Comparison of ENCODE assay signal across 13 cellular contexts in the genomic region with DNA sequence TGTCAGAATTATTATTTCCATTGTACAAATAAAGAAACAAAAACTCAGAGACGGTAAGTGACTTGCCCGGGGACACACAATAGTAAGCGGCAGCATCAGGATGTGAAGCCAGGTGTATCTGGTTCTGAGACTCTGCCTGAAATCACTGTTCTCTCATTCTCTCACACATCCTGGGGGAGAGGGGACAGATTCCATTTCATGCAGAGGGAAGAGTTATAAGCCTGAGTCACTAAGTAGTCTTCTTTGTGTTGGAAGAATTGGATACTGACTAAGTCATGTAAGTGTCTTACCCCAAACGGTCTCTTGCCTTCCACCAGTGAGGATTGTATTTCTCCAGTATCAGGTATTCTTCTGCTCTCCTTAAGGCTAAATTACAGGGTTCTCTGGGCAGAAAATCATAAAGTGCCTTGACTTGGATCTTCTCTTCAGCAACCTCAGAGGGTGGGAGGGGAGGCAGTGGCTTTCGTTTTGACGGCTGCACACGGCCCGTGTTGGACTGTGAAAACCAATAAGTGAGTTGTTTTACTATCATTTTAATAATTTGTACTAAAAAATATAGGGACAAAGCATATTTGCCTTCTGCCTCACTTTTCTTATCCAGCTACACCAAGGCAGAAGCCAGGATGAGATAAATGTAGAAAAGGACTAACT. TPM values are rescaled to one million over a fixed set of nuclear protein-coding genes. Genes with fewer than 3 reads are reported as not detected.
DNase-seq lines count a peak whose midpoint lies in the region; ATAC-seq, FAIRE-seq and TF ChIP-seq lines count a peak whose summit lies in the region.
"Had no signal": no experiment of that assay in that cellular context is flagged by ENCODE, and none has a peak within 500 bp of the region (broad histone marks: within the 10 kb centered on the region; RNA-seq: fewer than 3 reads in every experiment).

No MANE protein-coding gene starts in this region.

- no peak overlapping the region for H3K4me3 Mint-ChIP-seq in activated naive CD4-positive, alpha-beta T cell treated with anti-CD3 and anti-CD28 coated beads for 36 hours
- no peak overlapping the region for H3K4me3 Mint-ChIP-seq in activated naive CD4-positive, alpha-beta T cell treated with anti-CD3 and anti-CD28 coated beads, Interleukin-2, amount 10 ng/mL, durations not matched to agents 7 days and 5 days
- peak overlapping the region; percentile 26 for H3K4me3 Mint-ChIP-seq in activated CD4-positive, alpha-beta memory T cell treated with anti-CD3 and anti-CD28 coated beads, Interleukin-2, amount 10 ng/mL, durations not matched to agents 7 days and 5 days

- peak overlapping the region; percentile 9 for H3K27ac Mint-ChIP-seq in activated naive CD4-positive, alpha-beta T cell treated with anti-CD3 and anti-CD28 coated beads for 36 hours
- H3K27ac Mint-ChIP-seq in activated naive CD4-positive, alpha-beta T cell treated with anti-CD3 and anti-CD28 coated beads, Interleukin-2, amount 10 ng/mL, durations not matched to agents 7 days and 5 days: no peak overlapping the region
- H3K27ac Mint-ChIP-seq in activated CD4-positive, alpha-beta memory T cell treated with anti-CD3 and anti-CD28 coated beads, Interleukin-2, amount 10 ng/mL, durations not matched to agents 7 days and 5 days: no peak overlapping the region

- H3K4me1 Mint-ChIP-seq in activated naive CD4-positive, alpha-beta T cell treated with anti-CD3 and anti-CD28 coated beads for 36 hours (ENCODE audit: low read depth): peaks cover 66% of the 10 kb centered on the region
- H3K4me1 Mint-ChIP-seq in activated naive CD4-positive, alpha-beta T cell treated with anti-CD3 and anti-CD28 coated beads, Interleukin-2, amount 10 ng/mL, durations not matched to agents 7 days and 5 days: peaks cover 38% of the 10 kb centered on the region
- H3K4me1 Mint-ChIP-seq in activated CD4-positive, alpha-beta memory T cell treated with anti-CD3 and anti-CD28 coated beads, Interleukin-2, amount 10 ng/mL, durations not matched to agents 7 days and 5 days: peaks cover 25% of the 10 kb centered on the region

- POLR2A ChIA-PET in activated CD4-positive, alpha-beta memory T cell treated with anti-CD3 and anti-CD28 coated beads, Interleukin-2, amount 10 ng/mL, durations not matched to agents 7 days and 5 days (lab: Charles Lee): no interaction called here

- H3K36me3 Mint-ChIP-seq in activated naive CD4-positive, alpha-beta T cell treated with anti-CD3 and anti-CD28 coated beads for 36 hours (ENCODE audit: low read depth): peaks cover 10% of the 10 kb centered on the region
- H3K36me3 Mint-ChIP-seq in activated naive CD4-positive, alpha-beta T cell treated with anti-CD3 and anti-CD28 coated beads, Interleukin-2, amount 10 ng/mL, durations not matched to agents 7 days and 5 days: peaks cover 63% of the 10 kb centered on the region
- H3K36me3 Mint-ChIP-seq in activated CD4-positive, alpha-beta memory T cell treated with anti-CD3 and anti-CD28 coated beads, Interleukin-2, amount 10 ng/mL, durations not matched to agents 7 days and 5 days (ENCODE audit: low read depth): peaks cover 20% of the 10 kb centered on the region

- FAIRE-seq in urothelium cell line (lab: Jason Lieb, UNC): peak; percentile 77
- FAIRE-seq: G401.6 had no signal

- H3K27me3 Mint-ChIP-seq in activated naive CD4-positive, alpha-beta T cell treated with anti-CD3 and anti-CD28 coated beads for 36 hours (ENCODE audit: low read depth): no peaks in the 10 kb centered on the region
- no peaks in the 10 kb centered on the region for H3K27me3 Mint-ChIP-seq in activated naive CD4-positive, alpha-beta T cell treated with anti-CD3 and anti-CD28 coated beads, Interleukin-2, amount 10 ng/mL, durations not matched to agents 7 days and 5 days
- no peaks in the 10 kb centered on the region for H3K27me3 Mint-ChIP-seq in activated CD4-positive, alpha-beta memory T cell treated with anti-CD3 and anti-CD28 coated beads, Interleukin-2, amount 10 ng/mL, durations not matched to agents 7 days and 5 days

- ATAC-seq in GM21360 (IDR thresholded peaks at IDR 0.05; ENCODE audit: unreplicated experiment) (no peak), omental fat pad (ENCODE audit: low FRiP score) (no peak)

- TF ChIP-seq CTCF in omental fat pad (IDR thresholded peaks at IDR 0.05): no peak

- no peaks in the 10 kb centered on the region for H3K9me3 Mint-ChIP-seq in activated naive CD4-positive, alpha-beta T cell treated with anti-CD3 and anti-CD28 coated beads for 36 hours
- H3K9me3 Mint-ChIP-seq in activated naive CD4-positive, alpha-beta T cell treated with anti-CD3 and anti-CD28 coated beads, Interleukin-2, amount 10 ng/mL, durations not matched to agents 7 days and 5 days: no peaks in the 10 kb centered on the region
- H3K9me3 Mint-ChIP-seq in activated CD4-positive, alpha-beta memory T cell treated with anti-CD3 and anti-CD28 coated beads, Interleukin-2, amount 10 ng/mL, durations not matched to agents 7 days and 5 days: no peaks in the 10 kb centered on the region

- CTCF ChIA-PET in activated naive CD4-positive, alpha-beta T cell treated with anti-CD3 and anti-CD28 coated beads for 36 hours (lab: Charles Lee): interaction anchor here (0.6 to 3.6 kb wide), 3 partner anchors 8 to 232 kb away, joined by 3 to 28 read pairs (median 5); no protein-coding TSS in a partner anchor
- CTCF ChIA-PET in activated naive CD4-positive, alpha-beta T cell treated with anti-CD3 and anti-CD28 coated beads, Interleukin-2, amount 10 ng/mL, durations not matched to agents 7 days and 5 days (lab: Charles Lee): no interaction called here
- CTCF ChIA-PET in activated CD4-positive, alpha-beta memory T cell treated with anti-CD3 and anti-CD28 coated beads, Interleukin-2, amount 10 ng/mL, durations not matched to agents 7 days and 5 days (lab: Charles Lee): no interaction called here

- DNase-seq in activated naive CD4-positive, alpha-beta T cell treated with anti-CD3 and anti-CD28 coated beads for 36 hours: no peak
- DNase-seq in activated naive CD4-positive, alpha-beta T cell treated with anti-CD3 and anti-CD28 coated beads, Interleukin-2, amount 10 ng/mL, durations not matched to agents 7 days and 5 days: no peak
- no peak for DNase-seq in activated CD4-positive, alpha-beta memory T cell treated with anti-CD3 and anti-CD28 coated beads, Interleukin-2, amount 10 ng/mL, durations not matched to agents 7 days and 5 days
- peak; percentile 12 for DNase-seq in iPS-NIHi7 (ENCODE audit: extremely low spot score)
- DNase-seq in urothelium cell line (ENCODE audit: low spot score): peak; percentile 52
- no peak for DNase-seq in ecto neural progenitor cell (ENCODE audit: low spot score)
- DNase-seq in omental fat pad (ENCODE audit: low spot score): no peak
- DNase-seq: cortex of kidney, MV-4-11, NCI-H345, transverse colon had no signal

- intact Hi-C loops in activated naive CD4-positive, alpha-beta T cell treated with anti-CD3 and anti-CD28 coated beads for 36 hours (cut with micrococcal nuclease): loop anchor here (10.0 kb wide), 1 partner anchor 63 kb away; no protein-coding TSS in a partner anchor

RNA-seq across cellular contexts. Expression of a gene that starts 21.9 kb away (rescaled TPM):
- 10 to 100 TPM; 24.4 to 28.6 TPM for total RNA-seq in activated naive CD4-positive, alpha-beta T cell treated with anti-CD3 and anti-CD28 coated beads for 36 hours
- 10 to 100 TPM; 15.2 to 18.5 TPM for total RNA-seq in activated CD4-positive, alpha-beta memory T cell treated with anti-CD3 and anti-CD28 coated beads, Interleukin-2, amount 10 ng/mL, durations not matched to agents 7 days and 5 days
- total RNA-seq in omental fat pad: 1 to 10 TPM; 1.8 to 3.5 (median 2.8) TPM

Comparison
In these comparisons a context has a peak if more than half of its experiments do, and no peak if none do; other contexts are left out.
1. DNase-seq: peak in iPS-NIHi7 (single experiment) and urothelium cell line (single experiment); none in activated naive CD4-positive, alpha-beta T cell treated with anti-CD3 and anti-CD28 coated beads for 36 hours (single experiment), activated naive CD4-positive, alpha-beta T cell treated with anti-CD3 and anti-CD28 coated beads, Interleukin-2, amount 10 ng/mL, durations not matched to agents 7 days and 5 days (single experiment), activated CD4-positive, alpha-beta memory T cell treated with anti-CD3 and anti-CD28 coated beads, Interleukin-2, amount 10 ng/mL, durations not matched to agents 7 days and 5 days (single experiment), ecto neural progenitor cell (single experiment) and omental fat pad (single experiment).